ENCODE assay signal across 29 cellular contexts in genomic region chr11:71502026-71502425, GRCh38. TPM values are rescaled to one million over a fixed set of nuclear protein-coding genes. Genes with fewer than 3 reads are reported as not detected.
"Had no signal": no experiment of that assay in that cellular context is flagged by ENCODE, and none has a peak within 500 bp of the region (broad histone marks: within the 10 kb centered on the region; RNA-seq: fewer than 3 reads in every experiment).

No MANE protein-coding gene starts in this region.

- H3K27ac ChIP-seq: dorsolateral prefrontal cortex, epithelial cell of prostate, gastrocnemius medialis, left ventricle myocardium inferior, lower lobe of right lung, pancreas, right lobe of liver, stomach, thyroid gland had no signal

- ATAC-seq: esophagus mucosa; gastrocnemius medialis; left cardiac atrium; lower lobe of right lung; natural killer cell; pancreas; right lobe of liver; stimulated activated effector memory CD8-positive, alpha-beta T cell treated with anti-CD3 and anti-CD28 coated beads, Interleukin-12 subunit alpha, Interleukin-12 subunit beta, amount 100 ng/mL, for 72 hours had no signal

- H3K27ac Mint-ChIP-seq: natural killer cell; progenitor cell of endocrine pancreas; stimulated activated effector memory CD8-positive, alpha-beta T cell treated with anti-CD3 and anti-CD28 coated beads, Interleukin-12 subunit alpha, Interleukin-12 subunit beta, amount 100 ng/mL, for 72 hours; type B pancreatic cell had no signal

- H3K27me3 Mint-ChIP-seq: progenitor cell of endocrine pancreas, type B pancreatic cell had no signal

- H3K4me1 ChIP-seq: lower lobe of right lung, pancreas had no signal

- H3K9me3 ChIP-seq: gastrocnemius medialis, pancreas, right lobe of liver, thyroid gland had no signal

- H3K9me3 Mint-ChIP-seq: natural killer cell had no signal

- H3K4me1 Mint-ChIP-seq: stimulated activated effector memory CD8-positive, alpha-beta T cell treated with anti-CD3 and anti-CD28 coated beads, Interleukin-12 subunit alpha, Interleukin-12 subunit beta, amount 100 ng/mL, for 72 hours had no signal

- H3K27me3 ChIP-seq: dorsolateral prefrontal cortex, gastrocnemius medialis, pancreas, right lobe of liver, stomach, thyroid gland had no signal

- H3K4me2 ChIP-seq: smooth muscle cell had no signal

- H3K4me3 ChIP-seq: dorsolateral prefrontal cortex, gastrocnemius medialis, left ventricle myocardium inferior, lower lobe of right lung, pancreas, right lobe of liver, smooth muscle cell, stomach, thyroid gland had no signal

- H3K4me3 Mint-ChIP-seq: natural killer cell; stimulated activated effector memory CD8-positive, alpha-beta T cell treated with anti-CD3 and anti-CD28 coated beads, Interleukin-12 subunit alpha, Interleukin-12 subunit beta, amount 100 ng/mL, for 72 hours; type B pancreatic cell had no signal

- DNase-seq: cortex of kidney; effector CD4-positive, alpha-beta T cell; foreskin fibroblast; gastrocnemius medialis; left cardiac atrium; left ventricle myocardium inferior; lower lobe of right lung; natural killer cell; occipital lobe; pancreas; stimulated activated CD4-positive, alpha-beta T cell treated with anti-CD3 and anti-CD28 coated beads, Interleukin-12 subunit alpha, Interleukin-12 subunit beta, amount 100 ng/mL, for 4 hours; stimulated activated CD4-positive, alpha-beta T cell treated with anti-CD3 and anti-CD28 coated beads, Interleukin-1b, Interleukin-23, amount 100 ng/mL, for 48 hours; stimulated activated CD4-positive, alpha-beta T cell treated with anti-CD3 and anti-CD28 coated beads, Interleukin-4, amount 100 ng/mL, for 1 hour; stimulated activated naive CD4-positive, alpha-beta T cell treated with Interleukin-2 at 50 U/mL for 16 hours; thyroid gland had no signal

RNA-seq across cellular contexts. Expression of gene KRTAP5-7, which starts 25.0 kb away (rescaled TPM):
- total RNA-seq: gastrocnemius medialis, glomerular endothelial cell, kidney epithelial cell, left cardiac atrium, left ventricle myocardium inferior, lower lobe of right lung, occipital lobe, smooth muscle cell, temporal lobe had no signal

RNA-seq across cellular contexts. Expression of gene KRTAP5-8, which starts 35.8 kb away (rescaled TPM):
- total RNA-seq: glomerular endothelial cell, kidney epithelial cell, left cardiac atrium, left ventricle myocardium inferior, lower lobe of right lung, mononuclear cell, natural killer cell, smooth muscle cell, temporal lobe, urinary bladder had no signal

RNA-seq across cellular contexts. Expression of gene KRTAP5-9, which starts 46.2 kb away (rescaled TPM):
- total RNA-seq: gastrocnemius medialis, glomerular endothelial cell, kidney epithelial cell, left cardiac atrium, left ventricle myocardium inferior, lower lobe of right lung, mononuclear cell, occipital lobe, smooth muscle cell, stomach, temporal lobe, urinary bladder had no signal
